In the genomic region with DNA sequence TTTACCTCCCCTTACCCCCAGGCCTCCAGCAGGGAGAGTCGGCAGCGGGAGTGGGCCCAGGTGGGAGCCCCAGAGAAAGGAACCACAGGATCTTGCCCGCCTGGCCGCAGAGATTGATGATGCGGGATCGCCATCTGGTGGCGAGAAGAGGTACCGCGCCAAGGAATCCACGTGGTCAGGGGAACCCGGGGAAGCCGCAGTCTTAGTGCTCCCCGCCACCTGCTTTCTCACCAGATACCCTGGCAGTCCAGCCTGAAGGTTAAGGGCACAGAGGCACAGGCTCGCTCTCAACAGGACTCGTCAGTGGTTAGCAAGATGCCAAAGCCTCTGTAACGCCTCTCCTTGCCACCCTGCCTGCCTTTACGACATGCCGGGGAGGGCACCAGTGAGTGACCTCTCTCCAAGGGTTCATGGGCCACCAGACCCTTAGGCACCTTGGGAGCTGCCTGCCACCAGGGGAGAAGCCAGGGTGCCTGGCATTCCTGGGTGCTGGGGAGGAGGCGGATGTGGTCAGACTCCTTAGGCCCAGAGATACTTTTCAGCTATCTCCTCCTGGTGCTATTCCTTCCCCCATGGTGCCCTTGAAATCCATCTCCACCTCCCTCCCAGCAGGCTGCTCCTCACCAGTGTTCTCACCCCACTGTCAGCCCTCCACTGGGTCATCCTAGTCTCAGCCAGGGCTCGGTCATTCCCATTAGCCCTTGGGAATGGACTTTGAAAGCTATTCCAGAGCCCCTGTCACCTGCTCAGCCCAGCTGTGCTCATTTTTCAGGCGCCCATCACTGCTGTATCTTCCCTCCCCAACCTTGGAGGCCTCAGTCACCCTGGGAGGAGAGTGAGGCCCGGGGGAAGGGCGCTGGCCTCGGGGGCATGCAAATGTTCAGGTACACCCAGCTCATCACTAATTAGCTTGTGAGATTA, we compare ENCODE assay signal across 1 cellular context.
TF ChIP-seq lines count a peak whose summit lies in the region.

No MANE protein-coding gene starts in this region.

TF ChIP-seq in liver, 16 proteins besides CTCF, POLR2A, EP300 and RAD21 (continued from another document):
- TF ChIP-seq, protein P1, sequence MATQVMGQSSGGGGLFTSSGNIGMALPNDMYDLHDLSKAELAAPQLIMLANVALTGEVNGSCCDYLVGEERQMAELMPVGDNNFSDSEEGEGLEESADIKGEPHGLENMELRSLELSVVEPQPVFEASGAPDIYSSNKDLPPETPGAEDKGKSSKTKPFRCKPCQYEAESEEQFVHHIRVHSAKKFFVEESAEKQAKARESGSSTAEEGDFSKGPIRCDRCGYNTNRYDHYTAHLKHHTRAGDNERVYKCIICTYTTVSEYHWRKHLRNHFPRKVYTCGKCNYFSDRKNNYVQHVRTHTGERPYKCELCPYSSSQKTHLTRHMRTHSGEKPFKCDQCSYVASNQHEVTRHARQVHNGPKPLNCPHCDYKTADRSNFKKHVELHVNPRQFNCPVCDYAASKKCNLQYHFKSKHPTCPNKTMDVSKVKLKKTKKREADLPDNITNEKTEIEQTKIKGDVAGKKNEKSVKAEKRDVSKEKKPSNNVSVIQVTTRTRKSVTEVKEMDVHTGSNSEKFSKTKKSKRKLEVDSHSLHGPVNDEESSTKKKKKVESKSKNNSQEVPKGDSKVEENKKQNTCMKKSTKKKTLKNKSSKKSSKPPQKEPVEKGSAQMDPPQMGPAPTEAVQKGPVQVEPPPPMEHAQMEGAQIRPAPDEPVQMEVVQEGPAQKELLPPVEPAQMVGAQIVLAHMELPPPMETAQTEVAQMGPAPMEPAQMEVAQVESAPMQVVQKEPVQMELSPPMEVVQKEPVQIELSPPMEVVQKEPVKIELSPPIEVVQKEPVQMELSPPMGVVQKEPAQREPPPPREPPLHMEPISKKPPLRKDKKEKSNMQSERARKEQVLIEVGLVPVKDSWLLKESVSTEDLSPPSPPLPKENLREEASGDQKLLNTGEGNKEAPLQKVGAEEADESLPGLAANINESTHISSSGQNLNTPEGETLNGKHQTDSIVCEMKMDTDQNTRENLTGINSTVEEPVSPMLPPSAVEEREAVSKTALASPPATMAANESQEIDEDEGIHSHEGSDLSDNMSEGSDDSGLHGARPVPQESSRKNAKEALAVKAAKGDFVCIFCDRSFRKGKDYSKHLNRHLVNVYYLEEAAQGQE (IDR thresholded peaks at IDR 0.05): no peak
- TF ChIP-seq HNF4A (conservative IDR thresholded peaks at IDR 0.05): no peak
- TF ChIP-seq FOXA2 (IDR thresholded peaks at IDR 0.05): no peak
- no peak for TF ChIP-seq GABPA (IDR thresholded peaks at IDR 0.05 in 1 of 2, conservative IDR thresholded peaks at IDR 0.05 in 1 of 2)
- no peak for TF ChIP-seq SP1 (IDR thresholded peaks at IDR 0.05)
- TF ChIP-seq HNF4G (IDR thresholded peaks at IDR 0.05): no peak
- TF ChIP-seq MAX (IDR thresholded peaks at IDR 0.05): no peak
- TF ChIP-seq TAF1 (conservative IDR thresholded peaks at IDR 0.05): no peak
- TF ChIP-seq ATF3 (IDR thresholded peaks at IDR 0.05): no peak
TF ChIP-seq in liver: peak in this region for 0.
